In genomic region chr14:35821546-35822411, GRCh38 we compare ENCODE assay signal across 8 cellular contexts. TPM values are rescaled to one million over a fixed set of nuclear protein-coding genes. Genes with fewer than 3 reads are reported as not detected.
A peak's percentile ranks its signal among the peaks of the same experiment; 100 is the strongest.
DNase-seq lines count a peak whose midpoint lies in the region; ATAC-seq and TF ChIP-seq lines count a peak whose summit lies in the region.

No MANE protein-coding gene starts in this region.

- H3K4me1 ChIP-seq in left ventricle myocardium inferior (peaks cover 5% of the 10 kb centered on the region), body of pancreas (no peaks in the 10 kb centered on the region), mucosa of descending colon (ENCODE audit: low read depth) (no peaks in the 10 kb centered on the region)

- no peak overlapping the region for H3K27ac ChIP-seq in left ventricle myocardium inferior (replicated peaks)
- no peak overlapping the region for H3K27ac ChIP-seq in body of pancreas
- no peak overlapping the region for H3K27ac ChIP-seq in caudate nucleus (ENCODE audit: low read depth, low read length)

- no peak for DNase-seq in left ventricle myocardium inferior
- no peak for DNase-seq in cardiac septum (ENCODE audit: low spot score)
- DNase-seq in NCI-H146 (lab: John Stamatoyannopoulos, UW): peak; percentile 30
- DNase-seq in body of pancreas: peak in 3 of 4 donors; percentile 24 to 30 (median 29)
- DNase-seq in mucosa of descending colon: peak in 1 of 3 donors; percentile 51
- DNase-seq in caudate nucleus (lab: John Stamatoyannopoulos, UW): no peak
- no peak for DNase-seq in T-helper 9 cell

- ATAC-seq in body of pancreas (no peak), mucosa of descending colon (no peak), GM21825 (IDR thresholded peaks at IDR 0.05; ENCODE audit: unreplicated experiment) (no peak)

- no peak overlapping the region for H3K4me3 ChIP-seq in left ventricle myocardium inferior
- no peak overlapping the region for H3K4me3 ChIP-seq in body of pancreas
- H3K4me3 ChIP-seq in mucosa of descending colon: no peak overlapping the region

- H3K36me3 ChIP-seq in left ventricle myocardium inferior (no peaks in the 10 kb centered on the region), body of pancreas (replicated peaks in 1 of 2; ENCODE audit: insufficient read depth in 1 of 2, low read depth in 2 of 2) (no peaks in the 10 kb centered on the region), mucosa of descending colon (ENCODE audit: low read depth) (no peaks in the 10 kb centered on the region)

- intact Hi-C loops in left ventricle myocardium inferior (cut with micrococcal nuclease) (no loop called here), cardiac septum (cut with DNase I) (no loop called here), body of pancreas (cut with DNase I) (no loop called here), mucosa of descending colon (cut with DNase I, micrococcal nuclease) (no loop called here)

- no peak for TF ChIP-seq POLR2A in body of pancreas (IDR thresholded peaks at IDR 0.05)

- TF ChIP-seq CTCF in left ventricle myocardium inferior (IDR thresholded peaks at IDR 0.05; ENCODE audit: borderline replicate concordance) (peak; percentile 79), body of pancreas (IDR thresholded peaks at IDR 0.05) (peak; percentile 28 to 64 (median 54)), mucosa of descending colon (IDR thresholded peaks at IDR 0.05) (peak; percentile 55)

- H3K27me3 ChIP-seq in left ventricle myocardium inferior (ENCODE audit: low read depth) (no peaks in the 10 kb centered on the region), body of pancreas (no peaks in the 10 kb centered on the region)

- 12 to 15% methylated on average over 7 of the region's 7 CpGs for WGBS in body of pancreas, 2 donors

- no peaks in the 10 kb centered on the region for H3K9me3 ChIP-seq in left ventricle myocardium inferior (replicated peaks)
- no peaks in the 10 kb centered on the region for H3K9me3 ChIP-seq in body of pancreas
- no peaks in the 10 kb centered on the region for H3K9me3 ChIP-seq in mucosa of descending colon

RNA-seq across cellular contexts. Expression of gene BRMS1L, which starts 4.4 kb away (rescaled TPM):
- total RNA-seq in left ventricle myocardium inferior: 14.2 TPM
- total RNA-seq in cardiac septum: 12.1 TPM
- 1 to 10 TPM; 4.3 to 5.2 TPM for total RNA-seq in body of pancreas
- total RNA-seq in mucosa of descending colon: 1 to 10 TPM; 3.0 to 9.4 (median 3.3) TPM

RNA-seq across cellular contexts. Expression of gene RALGAPA1, which starts 12.7 kb away (rescaled TPM):
- 31.8 TPM for total RNA-seq in left ventricle myocardium inferior
- 45.1 TPM for total RNA-seq in cardiac septum
- 10 to 100 TPM; 34.9 to 48.8 TPM for total RNA-seq in body of pancreas
- 10 to 100 TPM; 64.4 to 92.1 (median 90.6) TPM for total RNA-seq in mucosa of descending colon

Comparison
In these comparisons a context has a peak if more than half of its experiments do, and no peak if none do; other contexts are left out.
1. DNase-seq: peak in NCI-H146 (single experiment) and body of pancreas (3 of 4); none in left ventricle myocardium inferior (single experiment), cardiac septum (single experiment), caudate nucleus (0 of 61) and T-helper 9 cell (single experiment).
2. Peak in every context shown above with its lines, with median percentiles within 50 percentile points of each other: CTCF ChIP-seq.